ENCODE assay signal across 15 cellular contexts in the genomic region with DNA sequence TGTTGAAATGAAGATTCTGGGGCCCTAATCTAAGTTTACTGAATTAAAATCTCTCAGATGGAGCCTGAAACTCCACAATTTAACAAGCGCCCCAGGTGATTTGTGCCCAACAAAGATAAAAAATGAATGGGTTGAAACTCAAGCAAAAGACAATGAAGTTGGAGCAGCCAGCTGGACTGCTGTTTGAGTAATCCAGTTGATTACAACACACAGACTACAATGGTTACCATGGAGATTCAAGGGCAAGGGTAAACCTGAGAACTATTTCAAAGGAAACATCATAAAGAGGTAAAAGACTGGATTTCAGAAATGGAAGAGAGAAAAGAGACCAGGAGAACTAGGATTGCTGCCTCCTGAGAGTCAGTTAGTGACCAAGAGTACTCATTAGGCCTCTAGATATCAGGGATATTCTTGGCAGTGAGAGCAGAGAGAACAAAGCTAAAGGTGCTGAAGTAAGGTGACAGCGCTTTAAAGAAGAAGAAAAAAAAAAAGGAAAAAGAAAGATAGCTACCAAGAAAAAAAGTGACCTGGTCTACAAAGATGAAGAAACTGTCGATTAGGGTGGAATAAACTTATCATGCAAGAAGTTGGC. TPM values are rescaled to one million over a fixed set of nuclear protein-coding genes. Genes with fewer than 3 reads are reported as not detected.
A peak's percentile ranks its signal among the peaks of the same experiment; 100 is the strongest.
DNase-seq lines count a peak whose midpoint lies in the region; ATAC-seq and TF ChIP-seq lines count a peak whose summit lies in the region.
"Had no signal": no experiment of that assay in that cellular context is flagged by ENCODE, and none has a peak within 500 bp of the region (broad histone marks: within the 10 kb centered on the region; RNA-seq: fewer than 3 reads in every experiment).

No MANE protein-coding gene starts in this region.

- no peak for TF ChIP-seq POLR2A in suprapubic skin (IDR thresholded peaks at IDR 0.05)

- no peak for ATAC-seq in GM18517 (IDR thresholded peaks at IDR 0.05; ENCODE audit: unreplicated experiment)
- ATAC-seq in HG02798 (IDR thresholded peaks at IDR 0.05; ENCODE audit: poor library complexity, unreplicated experiment): no peak
- no peak for ATAC-seq in HG02981 (IDR thresholded peaks at IDR 0.05; ENCODE audit: unreplicated experiment)

- no peak for TF ChIP-seq EP300 in suprapubic skin (IDR thresholded peaks at IDR 0.05)

- no peak overlapping the region for H3K4me3 ChIP-seq in suprapubic skin
- H3K4me3 ChIP-seq: lung, skin epidermis had no signal

- H3K27me3 ChIP-seq in suprapubic skin: no peaks in the 10 kb centered on the region

- peaks cover 10% of the 10 kb centered on the region for H3K4me1 Mint-ChIP-seq in endothelial cell (ENCODE audit: unreplicated experiment)
- H3K4me1 Mint-ChIP-seq: B cell had no signal

- no peaks in the 10 kb centered on the region for H3K27me3 Mint-ChIP-seq in endothelial cell (ENCODE audit: unreplicated experiment)
- H3K27me3 Mint-ChIP-seq: B cell had no signal

- H3K9me3 ChIP-seq in suprapubic skin: no peaks in the 10 kb centered on the region

- H3K27ac ChIP-seq in suprapubic skin: no peak overlapping the region
- H3K27ac ChIP-seq: skin epidermis had no signal

- H3K36me3 ChIP-seq in suprapubic skin: no peaks in the 10 kb centered on the region

- no peak for TF ChIP-seq CTCF in endothelial cell (IDR thresholded peaks at IDR 0.05; ENCODE audit: unreplicated experiment)
- TF ChIP-seq CTCF in suprapubic skin (IDR thresholded peaks at IDR 0.05): no peak

- H3K27ac Mint-ChIP-seq in endothelial cell (ENCODE audit: unreplicated experiment): peak overlapping the region; percentile 99
- H3K27ac Mint-ChIP-seq: B cell had no signal

- peak; percentile 75 for DNase-seq in DMS153 (lab: John Stamatoyannopoulos, UW)
- peak; percentile 22 for DNase-seq in HCEC 1CT
- DNase-seq in NCI-H748 (lab: John Stamatoyannopoulos, UW; ENCODE audit: unreplicated experiment): peak; percentile 98
- peak; percentile 15 for DNase-seq in endothelial cell (ENCODE audit: low spot score)
- DNase-seq in suprapubic skin (ENCODE audit: low spot score in 2 of 2): no peak
- DNase-seq: activated CD8-positive, alpha-beta memory T cell treated with anti-CD3 and anti-CD28 coated beads for 24 hours; activated naive CD4-positive, alpha-beta T cell; MM.1S had no signal

- no peak overlapping the region for H3K4me3 Mint-ChIP-seq in endothelial cell (ENCODE audit: unreplicated experiment)
- H3K4me3 Mint-ChIP-seq: B cell had no signal

- no peaks in the 10 kb centered on the region for H3K4me1 ChIP-seq in suprapubic skin

- no peaks in the 10 kb centered on the region for H3K36me3 Mint-ChIP-seq in endothelial cell (ENCODE audit: low read depth, unreplicated experiment)

- no peaks in the 10 kb centered on the region for H3K9me3 Mint-ChIP-seq in endothelial cell (ENCODE audit: unreplicated experiment)

- 90% methylated on average over 3 of the region's 3 CpGs for WGBS in suprapubic skin

RNA-seq across cellular contexts. Expression of gene LRRC53, which starts 44.5 kb away (rescaled TPM):
- total RNA-seq in endothelial cell (ENCODE audit: unreplicated experiment): not detected
- not detected for total RNA-seq in suprapubic skin
- total RNA-seq: B cell, lung, OCI-LY7 had no signal

Comparison
In these comparisons a context has a peak if more than half of its experiments do, and no peak if none do; other contexts are left out.
1. DNase-seq: peak in DMS153 (single experiment), HCEC 1CT (single experiment), NCI-H748 (single experiment) and endothelial cell (single experiment); none in suprapubic skin (0 of 2).